Comparison of ENCODE assay signal across 18 cellular contexts in genomic region chr2:237671466-237672173, GRCh38. TPM values are rescaled to one million over a fixed set of nuclear protein-coding genes. Genes with fewer than 3 reads are reported as not detected.
A peak's percentile ranks its signal among the peaks of the same experiment; 100 is the strongest.
DNase-seq lines count a peak whose midpoint lies in the region; ATAC-seq, FAIRE-seq and TF ChIP-seq lines count a peak whose summit lies in the region.
"Had no signal": no experiment of that assay in that cellular context is flagged by ENCODE, and none has a peak within 500 bp of the region (broad histone marks: within the 10 kb centered on the region; RNA-seq: fewer than 3 reads in every experiment).

No MANE protein-coding gene starts in this region.

- H3K27me3 ChIP-seq in left lung, result no peaks in the 10 kb centered on the region
- H3K27me3 ChIP-seq: brain microvascular endothelial cell, Peyer's patch had no signal

- H3K9me3 Mint-ChIP-seq in memory B cell (no peaks in the 10 kb centered on the region), nephron progenitor cell (no peaks in the 10 kb centered on the region)
- H3K9me3 Mint-ChIP-seq in stimulated activated memory B cell treated with anti-CD40 and anti-IgM and Interleukin-4, amounts not matched to agents 10 μg/mL and 1 μg/mL and 100 μg/mL, for 72 hours, result no peaks in the 10 kb centered on the region
- H3K9me3 Mint-ChIP-seq in natural killer cell treated with Interleukin-12 subunit alpha and Interleukin-12 subunit beta and Interleukin-15 and Interleukin-18, amount 100 ng/mL, for 72 hours, result no peaks in the 10 kb centered on the region
- H3K9me3 Mint-ChIP-seq: activated naive CD8-positive, alpha-beta T cell treated with anti-CD3 and anti-CD28 coated beads, Interleukin-2, amount 10 ng/mL, durations not matched to agents 7 days and 5 days; dendritic cell treated with granulocyte-macrophage colony-stimulating factor and Interleukin-4, amounts not matched to agents 40 ng/mL and 50 ng/mL, for 4 days had no signal

- no peaks in the 10 kb centered on the region for H4K20me1 ChIP-seq in OCI-LY7 (ENCODE audit: insufficient read depth, low read length)

- intact Hi-C loops in OCI-LY7 (cut with micrococcal nuclease; ENCODE audit: unreplicated experiment), result loop anchor here (5.0 kb wide), 1 partner anchor 436 kb away; no protein-coding TSS in a partner anchor
- intact Hi-C loops in left lung (cut with DNase I), result loop anchor here in 1 of 2 donors (5.0 kb wide), 1 partner anchor 71 kb away; no protein-coding TSS in a partner anchor

- H3K36me3 ChIP-seq in OCI-LY7 (ENCODE audit: insufficient read depth, low read length) (no peaks in the 10 kb centered on the region), left lung (no peaks in the 10 kb centered on the region)
- H3K36me3 ChIP-seq: brain microvascular endothelial cell, Peyer's patch had no signal

- CTCF ChIA-PET in OCI-LY7 (lab: Charles Lee; ENCODE audit: unreplicated experiment), result interaction anchor here (0.8 to 5.5 kb wide), 5 partner anchors 9 to 74 kb away, joined by 3 to 24 read pairs (median 5); no protein-coding TSS in a partner anchor

- H3K9me2 ChIP-seq in OCI-LY7 (ENCODE audit: insufficient read depth, low read length), result no peaks in the 10 kb centered on the region

- H3K4me2 ChIP-seq in OCI-LY7 (ENCODE audit: low read length), result peak overlapping the region; percentile 93

- no peaks in the 10 kb centered on the region for H3K79me2 ChIP-seq in OCI-LY7 (ENCODE audit: insufficient read depth, low read depth, low read length)

- H3K9me3 ChIP-seq in OCI-LY7 (ENCODE audit: low read length), result no peaks in the 10 kb centered on the region
- H3K9me3 ChIP-seq in left lung, result no peaks in the 10 kb centered on the region
- H3K9me3 ChIP-seq: Peyer's patch had no signal

- no TSS peak for BruUV-seq in OCI-LY7 (replicated peaks; lab: Mats Ljungman, UMichigan)

- H3K4me3 ChIP-seq in OCI-LY7 (ENCODE audit: low read depth, low read length, poor library complexity, severe bottlenecking) (peak overlapping the region; percentile 7), left lung (no peak overlapping the region)
- H3K4me3 ChIP-seq: Peyer's patch, SK-N-MC had no signal

- ATAC-seq in memory B cell (ENCODE audit: low read depth), result no peak
- ATAC-seq in stimulated activated memory B cell treated with anti-CD40 and anti-IgM and Interleukin-4, amounts not matched to agents 10 μg/mL and 1 μg/mL and 100 μg/mL, for 72 hours, result no peak
- no peak for ATAC-seq in natural killer cell treated with Interleukin-12 subunit alpha and Interleukin-12 subunit beta and Interleukin-15 and Interleukin-18, amount 100 ng/mL, for 72 hours
- ATAC-seq in left lung, result no peak
- ATAC-seq: left colon had no signal

- peak; percentile 71 for FAIRE-seq in GM12891 (lab: Jason Lieb, UNC)
- FAIRE-seq: frontal cortex had no signal

- TF ChIP-seq CTCF in OCI-LY7 (conservative IDR thresholded peaks at IDR 0.05; ENCODE audit: low read length), result no peak
- no peak for TF ChIP-seq CTCF in left lung (IDR thresholded peaks at IDR 0.05)
- no peak for TF ChIP-seq CTCF in nephron progenitor cell (IDR thresholded peaks at IDR 0.05)

- H3K4me3 Mint-ChIP-seq in memory B cell, result no peak overlapping the region
- H3K4me3 Mint-ChIP-seq in stimulated activated memory B cell treated with anti-CD40 and anti-IgM and Interleukin-4, amounts not matched to agents 10 μg/mL and 1 μg/mL and 100 μg/mL, for 72 hours, result no peak overlapping the region
- no peak overlapping the region for H3K4me3 Mint-ChIP-seq in natural killer cell treated with Interleukin-12 subunit alpha and Interleukin-12 subunit beta and Interleukin-15 and Interleukin-18, amount 100 ng/mL, for 72 hours
- no peak overlapping the region for H3K4me3 Mint-ChIP-seq in nephron progenitor cell
- H3K4me3 Mint-ChIP-seq: activated naive CD8-positive, alpha-beta T cell treated with anti-CD3 and anti-CD28 coated beads, Interleukin-2, amount 10 ng/mL, durations not matched to agents 7 days and 5 days; dendritic cell treated with granulocyte-macrophage colony-stimulating factor and Interleukin-4, amounts not matched to agents 40 ng/mL and 50 ng/mL, for 4 days had no signal

- TF ChIP-seq POLR2A in GM12891 (IDR thresholded peaks at IDR 0.05; ENCODE audit: low read depth, low read length), result no peak

- peaks cover 44% of the 10 kb centered on the region for H3K4me1 Mint-ChIP-seq in memory B cell
- H3K4me1 Mint-ChIP-seq in stimulated activated memory B cell treated with anti-CD40 and anti-IgM and Interleukin-4, amounts not matched to agents 10 μg/mL and 1 μg/mL and 100 μg/mL, for 72 hours, result peaks cover 84% of the 10 kb centered on the region
- H3K4me1 Mint-ChIP-seq in natural killer cell treated with Interleukin-12 subunit alpha and Interleukin-12 subunit beta and Interleukin-15 and Interleukin-18, amount 100 ng/mL, for 72 hours (ENCODE audit: low read depth in 2 of 2), result peaks cover 38 to 42% of the 10 kb centered on the region in 2 donors
- peaks cover 99% of the 10 kb centered on the region for H3K4me1 Mint-ChIP-seq in nephron progenitor cell

- POLR2A ChIA-PET in OCI-LY7 (lab: Charles Lee), result interaction anchor here (0.6 to 12.5 kb wide), 12 partner anchors 11 to 390 kb away, joined by 3 to 290 read pairs (median 4); no protein-coding TSS in a partner anchor

- H3K27me3 Mint-ChIP-seq in memory B cell (peaks cover 13% of the 10 kb centered on the region), nephron progenitor cell (ENCODE audit: low read depth, poor library complexity) (peaks cover 6% of the 10 kb centered on the region)
- H3K27me3 Mint-ChIP-seq in stimulated activated memory B cell treated with anti-CD40 and anti-IgM and Interleukin-4, amounts not matched to agents 10 μg/mL and 1 μg/mL and 100 μg/mL, for 72 hours, result peaks cover 20% of the 10 kb centered on the region
- H3K27me3 Mint-ChIP-seq in natural killer cell treated with Interleukin-12 subunit alpha and Interleukin-12 subunit beta and Interleukin-15 and Interleukin-18, amount 100 ng/mL, for 72 hours, result peaks cover 2 to 6% of the 10 kb centered on the region in 2 donors

- no peaks in the 10 kb centered on the region for H3K36me3 Mint-ChIP-seq in memory B cell
- peaks cover 6% of the 10 kb centered on the region for H3K36me3 Mint-ChIP-seq in stimulated activated memory B cell treated with anti-CD40 and anti-IgM and Interleukin-4, amounts not matched to agents 10 μg/mL and 1 μg/mL and 100 μg/mL, for 72 hours
- no peaks in the 10 kb centered on the region for H3K36me3 Mint-ChIP-seq in natural killer cell treated with Interleukin-12 subunit alpha and Interleukin-12 subunit beta and Interleukin-15 and Interleukin-18, amount 100 ng/mL, for 72 hours
- no peaks in the 10 kb centered on the region for H3K36me3 Mint-ChIP-seq in nephron progenitor cell (ENCODE audit: low read depth)
- H3K36me3 Mint-ChIP-seq: activated naive CD8-positive, alpha-beta T cell treated with anti-CD3 and anti-CD28 coated beads, Interleukin-2, amount 10 ng/mL, durations not matched to agents 7 days and 5 days had no signal

- H3K27ac ChIP-seq in OCI-LY7 (ENCODE audit: low read depth, low read length, poor library complexity, severe bottlenecking) (peak overlapping the region; percentile 97), left lung (no peak overlapping the region)
- H3K27ac ChIP-seq: brain microvascular endothelial cell, SK-N-MC had no signal

- DNase-seq in GM12891 (ENCODE audit: insufficient read length, low spot score) (no peak), OCI-LY7 (ENCODE audit: low spot score) (no peak), memory B cell (ENCODE audit: low spot score in 2 of 2) (no peak), left lung (no peak), nephron progenitor cell (no peak)
- DNase-seq in natural killer cell treated with Interleukin-12 subunit alpha and Interleukin-12 subunit beta and Interleukin-15 and Interleukin-18, amount 100 ng/mL, for 72 hours (ENCODE audit: low spot score), result no peak
- DNase-seq: activated naive CD8-positive, alpha-beta T cell treated with anti-CD3 and anti-CD28 coated beads, Interleukin-2, amount 10 ng/mL, durations not matched to agents 7 days and 5 days; brain microvascular endothelial cell; Kasumi-1; left colon; NCI-H1417; posterior cingulate gyrus; stimulated activated naive CD4-positive, alpha-beta T cell had no signal

- H2AFZ ChIP-seq in OCI-LY7 (ENCODE audit: low read length), result peak overlapping the region; percentile 72; the same call in 1 of the 2 replicates

- peak overlapping the region; percentile 99 for H3K27ac Mint-ChIP-seq in memory B cell
- H3K27ac Mint-ChIP-seq in stimulated activated memory B cell treated with anti-CD40 and anti-IgM and Interleukin-4, amounts not matched to agents 10 μg/mL and 1 μg/mL and 100 μg/mL, for 72 hours, result peak overlapping the region; percentile 71
- H3K27ac Mint-ChIP-seq in natural killer cell treated with Interleukin-12 subunit alpha and Interleukin-12 subunit beta and Interleukin-15 and Interleukin-18, amount 100 ng/mL, for 72 hours, result no peak overlapping the region
- no peak overlapping the region for H3K27ac Mint-ChIP-seq in nephron progenitor cell
- H3K27ac Mint-ChIP-seq: activated naive CD8-positive, alpha-beta T cell treated with anti-CD3 and anti-CD28 coated beads, Interleukin-2, amount 10 ng/mL, durations not matched to agents 7 days and 5 days; dendritic cell treated with granulocyte-macrophage colony-stimulating factor and Interleukin-4, amounts not matched to agents 40 ng/mL and 50 ng/mL, for 4 days had no signal

- H3K4me1 ChIP-seq in OCI-LY7 (ENCODE audit: insufficient read depth, low read length, poor library complexity, severe bottlenecking), result peaks cover 97% of the 10 kb centered on the region
- peaks cover 35 to 40% of the 10 kb centered on the region in 2 donors for H3K4me1 ChIP-seq in left lung

TF ChIP-seq in GM12891, 5 proteins besides CTCF, POLR2A, EP300 and RAD21:
- TF ChIP-seq SPI1 (IDR thresholded peaks at IDR 0.05; ENCODE audit: low read depth, low read length), result peak; percentile 55
- TF ChIP-seq PAX5 (IDR thresholded peaks at IDR 0.05; ENCODE audit: insufficient read depth, low read length, severe bottlenecking), result no peak

RNA-seq across cellular contexts. Expression of gene LRRFIP1, which starts 44.2 kb away (rescaled TPM):
- polyA plus RNA-seq in GM12891 (2012; ENCODE audit: low read depth, missing spikeins), result 37.0 TPM
- total RNA-seq in OCI-LY7 (2014; rRNA removed; shearing (Covaris generic)), result 95.7 and 102 TPM in 2 replicates
- total RNA-seq in OCI-LY7 (2022), result 216 and 246 TPM in 2 replicates
- total RNA-seq in natural killer cell treated with Interleukin-12 subunit alpha and Interleukin-12 subunit beta and Interleukin-15 and Interleukin-18, amount 100 ng/mL, for 72 hours, result 100 to 1,000 TPM; 125 to 203 TPM
- 100 to 1,000 TPM; 123 to 160 TPM for total RNA-seq in left lung

Comparison
In these comparisons a context has a peak if more than half of its experiments do, and no peak if none do; other contexts are left out.
1. H3K27ac Mint-ChIP-seq: peak in memory B cell (single experiment) and stimulated activated memory B cell treated with anti-CD40 and anti-IgM and Interleukin-4, amounts not matched to agents 10 μg/mL and 1 μg/mL and 100 μg/mL, for 72 hours (single experiment); none in natural killer cell treated with Interleukin-12 subunit alpha and Interleukin-12 subunit beta and Interleukin-15 and Interleukin-18, amount 100 ng/mL, for 72 hours (0 of 2) and nephron progenitor cell (single experiment).